ENCODE assay signal across 1 cellular context in the genomic region with DNA sequence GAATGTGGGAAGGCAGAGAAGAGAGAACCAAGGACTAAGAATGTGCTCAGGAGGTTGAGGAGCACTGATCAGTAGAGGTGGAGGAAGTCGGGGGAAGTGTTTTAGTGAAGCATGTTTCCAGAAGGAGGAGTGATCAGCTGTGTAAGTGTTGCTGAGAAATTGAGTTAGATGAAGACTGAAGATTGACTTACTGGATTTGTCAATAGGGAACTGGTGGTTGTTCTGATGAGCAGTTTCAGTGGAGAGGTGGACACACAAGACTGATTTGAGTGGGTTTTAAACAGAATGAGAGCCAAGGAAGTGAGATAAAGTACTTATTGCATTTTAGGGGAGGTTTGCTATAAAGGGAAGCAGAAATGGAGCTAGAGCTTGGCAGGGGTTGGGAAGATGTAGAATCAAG.
TF ChIP-seq lines count a peak whose summit lies in the region.

No MANE protein-coding gene starts in this region.

TF ChIP-seq in GM12878, 131 proteins besides CTCF, POLR2A, EP300 and RAD21 (continued from another document and continues in another):
- TF ChIP-seq, protein P1, sequence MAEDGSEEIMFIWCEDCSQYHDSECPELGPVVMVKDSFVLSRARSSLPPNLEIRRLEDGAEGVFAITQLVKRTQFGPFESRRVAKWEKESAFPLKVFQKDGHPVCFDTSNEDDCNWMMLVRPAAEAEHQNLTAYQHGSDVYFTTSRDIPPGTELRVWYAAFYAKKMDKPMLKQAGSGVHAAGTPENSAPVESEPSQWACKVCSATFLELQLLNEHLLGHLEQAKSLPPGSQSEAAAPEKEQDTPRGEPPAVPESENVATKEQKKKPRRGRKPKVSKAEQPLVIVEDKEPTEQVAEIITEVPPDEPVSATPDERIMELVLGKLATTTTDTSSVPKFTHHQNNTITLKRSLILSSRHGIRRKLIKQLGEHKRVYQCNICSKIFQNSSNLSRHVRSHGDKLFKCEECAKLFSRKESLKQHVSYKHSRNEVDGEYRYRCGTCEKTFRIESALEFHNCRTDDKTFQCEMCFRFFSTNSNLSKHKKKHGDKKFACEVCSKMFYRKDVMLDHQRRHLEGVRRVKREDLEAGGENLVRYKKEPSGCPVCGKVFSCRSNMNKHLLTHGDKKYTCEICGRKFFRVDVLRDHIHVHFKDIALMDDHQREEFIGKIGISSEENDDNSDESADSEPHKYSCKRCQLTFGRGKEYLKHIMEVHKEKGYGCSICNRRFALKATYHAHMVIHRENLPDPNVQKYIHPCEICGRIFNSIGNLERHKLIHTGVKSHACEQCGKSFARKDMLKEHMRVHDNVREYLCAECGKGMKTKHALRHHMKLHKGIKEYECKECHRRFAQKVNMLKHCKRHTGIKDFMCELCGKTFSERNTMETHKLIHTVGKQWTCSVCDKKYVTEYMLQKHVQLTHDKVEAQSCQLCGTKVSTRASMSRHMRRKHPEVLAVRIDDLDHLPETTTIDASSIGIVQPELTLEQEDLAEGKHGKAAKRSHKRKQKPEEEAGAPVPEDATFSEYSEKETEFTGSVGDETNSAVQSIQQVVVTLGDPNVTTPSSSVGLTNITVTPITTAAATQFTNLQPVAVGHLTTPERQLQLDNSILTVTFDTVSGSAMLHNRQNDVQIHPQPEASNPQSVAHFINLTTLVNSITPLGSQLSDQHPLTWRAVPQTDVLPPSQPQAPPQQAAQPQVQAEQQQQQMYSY (CRISPR knock-in tag; IDR thresholded peaks at IDR 0.05): no peak
- TF ChIP-seq LARP7 (IDR thresholded peaks at IDR 0.05): no peak
- TF ChIP-seq RAD51 (IDR thresholded peaks at IDR 0.05): no peak
- no peak for TF ChIP-seq NFXL1 (IDR thresholded peaks at IDR 0.05; ENCODE audit: borderline replicate concordance)
- peak; percentile 37; the same call in 1 of the 2 replicates for TF ChIP-seq TCF7 (IDR thresholded peaks at IDR 0.05; ENCODE audit: borderline replicate concordance)
- TF ChIP-seq HDAC2 (IDR thresholded peaks at IDR 0.05): no peak
- TF ChIP-seq MXI1 (IDR thresholded peaks at IDR 0.05; ENCODE audit: low read depth, low read length): no peak
- TF ChIP-seq ETV6 (conservative IDR thresholded peaks at IDR 0.05 in 1 of 2, IDR thresholded peaks at IDR 0.05 in 1 of 2; ENCODE audit: borderline replicate concordance in 1 of 2, low read depth in 1 of 2): peak in 1 of 2 experiments; percentile 84; a peak in 2 of 4 replicates
- no peak for TF ChIP-seq ESRRA (IDR thresholded peaks at IDR 0.05; ENCODE audit: low read length)
- TF ChIP-seq KAT2A (conservative IDR thresholded peaks at IDR 0.05; ENCODE audit: control insufficient read depth, low read depth, low read length): no peak
- TF ChIP-seq CEBPB (IDR thresholded peaks at IDR 0.05; ENCODE audit: borderline replicate concordance in 1 of 2, low read depth in 2 of 2, low read length in 2 of 2): no peak
- TF ChIP-seq, protein P2, sequence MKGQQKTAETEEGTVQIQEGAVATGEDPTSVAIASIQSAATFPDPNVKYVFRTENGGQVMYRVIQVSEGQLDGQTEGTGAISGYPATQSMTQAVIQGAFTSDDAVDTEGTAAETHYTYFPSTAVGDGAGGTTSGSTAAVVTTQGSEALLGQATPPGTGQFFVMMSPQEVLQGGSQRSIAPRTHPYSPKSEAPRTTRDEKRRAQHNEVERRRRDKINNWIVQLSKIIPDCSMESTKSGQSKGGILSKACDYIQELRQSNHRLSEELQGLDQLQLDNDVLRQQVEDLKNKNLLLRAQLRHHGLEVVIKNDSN (IDR thresholded peaks at IDR 0.05; ENCODE audit: borderline replicate concordance, extremely low read length, insufficient read depth, low read depth, low read length): no peak
- no peak for TF ChIP-seq TARDBP (IDR thresholded peaks at IDR 0.05; ENCODE audit: borderline replicate concordance)
- TF ChIP-seq, protein P3, sequence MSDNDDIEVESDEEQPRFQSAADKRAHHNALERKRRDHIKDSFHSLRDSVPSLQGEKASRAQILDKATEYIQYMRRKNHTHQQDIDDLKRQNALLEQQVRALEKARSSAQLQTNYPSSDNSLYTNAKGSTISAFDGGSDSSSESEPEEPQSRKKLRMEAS (IDR thresholded peaks at IDR 0.05; ENCODE audit: low read depth, low read length): no peak
- TF ChIP-seq SIX5 (IDR thresholded peaks at IDR 0.05; ENCODE audit: low read depth, low read length, severe bottlenecking): no peak
- 0 out of 2 replicates have a peak, but pooled peaks have one; percentile 23 for TF ChIP-seq ZNF217 (IDR thresholded peaks at IDR 0.05)
- TF ChIP-seq, protein P4, sequence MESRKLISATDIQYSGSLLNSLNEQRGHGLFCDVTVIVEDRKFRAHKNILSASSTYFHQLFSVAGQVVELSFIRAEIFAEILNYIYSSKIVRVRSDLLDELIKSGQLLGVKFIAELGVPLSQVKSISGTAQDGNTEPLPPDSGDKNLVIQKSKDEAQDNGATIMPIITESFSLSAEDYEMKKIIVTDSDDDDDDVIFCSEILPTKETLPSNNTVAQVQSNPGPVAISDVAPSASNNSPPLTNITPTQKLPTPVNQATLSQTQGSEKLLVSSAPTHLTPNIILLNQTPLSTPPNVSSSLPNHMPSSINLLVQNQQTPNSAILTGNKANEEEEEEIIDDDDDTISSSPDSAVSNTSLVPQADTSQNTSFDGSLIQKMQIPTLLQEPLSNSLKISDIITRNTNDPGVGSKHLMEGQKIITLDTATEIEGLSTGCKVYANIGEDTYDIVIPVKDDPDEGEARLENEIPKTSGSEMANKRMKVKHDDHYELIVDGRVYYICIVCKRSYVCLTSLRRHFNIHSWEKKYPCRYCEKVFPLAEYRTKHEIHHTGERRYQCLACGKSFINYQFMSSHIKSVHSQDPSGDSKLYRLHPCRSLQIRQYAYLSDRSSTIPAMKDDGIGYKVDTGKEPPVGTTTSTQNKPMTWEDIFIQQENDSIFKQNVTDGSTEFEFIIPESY (IDR thresholded peaks at IDR 0.05): no peak
- TF ChIP-seq RELA (IDR thresholded peaks at IDR 0.05; ENCODE audit: borderline replicate concordance, partially characterized antibody): no peak
- no peak; the same call in 1 of the 2 replicates for TF ChIP-seq ATF7 (IDR thresholded peaks at IDR 0.05; ENCODE audit: low read depth)
- no peak for TF ChIP-seq STAT1 (conservative IDR thresholded peaks at IDR 0.05)
- TF ChIP-seq NR2C2 (IDR thresholded peaks at IDR 0.05; ENCODE audit: borderline replicate concordance, control insufficient read depth, insufficient read length, low read depth): no peak
- TF ChIP-seq SIN3A (IDR thresholded peaks at IDR 0.05; ENCODE audit: low read depth, low read length): no peak
- no peak; the same call in 1 of the 2 replicates for TF ChIP-seq MTA3 (IDR thresholded peaks at IDR 0.05; ENCODE audit: borderline replicate concordance, low read length)
- TF ChIP-seq ZNF207 (IDR thresholded peaks at IDR 0.05; ENCODE audit: borderline replicate concordance): no peak
- TF ChIP-seq, protein P5, sequence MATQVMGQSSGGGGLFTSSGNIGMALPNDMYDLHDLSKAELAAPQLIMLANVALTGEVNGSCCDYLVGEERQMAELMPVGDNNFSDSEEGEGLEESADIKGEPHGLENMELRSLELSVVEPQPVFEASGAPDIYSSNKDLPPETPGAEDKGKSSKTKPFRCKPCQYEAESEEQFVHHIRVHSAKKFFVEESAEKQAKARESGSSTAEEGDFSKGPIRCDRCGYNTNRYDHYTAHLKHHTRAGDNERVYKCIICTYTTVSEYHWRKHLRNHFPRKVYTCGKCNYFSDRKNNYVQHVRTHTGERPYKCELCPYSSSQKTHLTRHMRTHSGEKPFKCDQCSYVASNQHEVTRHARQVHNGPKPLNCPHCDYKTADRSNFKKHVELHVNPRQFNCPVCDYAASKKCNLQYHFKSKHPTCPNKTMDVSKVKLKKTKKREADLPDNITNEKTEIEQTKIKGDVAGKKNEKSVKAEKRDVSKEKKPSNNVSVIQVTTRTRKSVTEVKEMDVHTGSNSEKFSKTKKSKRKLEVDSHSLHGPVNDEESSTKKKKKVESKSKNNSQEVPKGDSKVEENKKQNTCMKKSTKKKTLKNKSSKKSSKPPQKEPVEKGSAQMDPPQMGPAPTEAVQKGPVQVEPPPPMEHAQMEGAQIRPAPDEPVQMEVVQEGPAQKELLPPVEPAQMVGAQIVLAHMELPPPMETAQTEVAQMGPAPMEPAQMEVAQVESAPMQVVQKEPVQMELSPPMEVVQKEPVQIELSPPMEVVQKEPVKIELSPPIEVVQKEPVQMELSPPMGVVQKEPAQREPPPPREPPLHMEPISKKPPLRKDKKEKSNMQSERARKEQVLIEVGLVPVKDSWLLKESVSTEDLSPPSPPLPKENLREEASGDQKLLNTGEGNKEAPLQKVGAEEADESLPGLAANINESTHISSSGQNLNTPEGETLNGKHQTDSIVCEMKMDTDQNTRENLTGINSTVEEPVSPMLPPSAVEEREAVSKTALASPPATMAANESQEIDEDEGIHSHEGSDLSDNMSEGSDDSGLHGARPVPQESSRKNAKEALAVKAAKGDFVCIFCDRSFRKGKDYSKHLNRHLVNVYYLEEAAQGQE (IDR thresholded peaks at IDR 0.05; ENCODE audit: low read depth, low read length): no peak
- TF ChIP-seq SMAD5 (IDR thresholded peaks at IDR 0.05; ENCODE audit: low read depth): no peak
- no peak for TF ChIP-seq RCOR1 (conservative IDR thresholded peaks at IDR 0.05; ENCODE audit: low read depth, low read length)
- TF ChIP-seq ASH2L (IDR thresholded peaks at IDR 0.05; ENCODE audit: borderline replicate concordance, low read depth): no peak
- TF ChIP-seq, protein P6, sequence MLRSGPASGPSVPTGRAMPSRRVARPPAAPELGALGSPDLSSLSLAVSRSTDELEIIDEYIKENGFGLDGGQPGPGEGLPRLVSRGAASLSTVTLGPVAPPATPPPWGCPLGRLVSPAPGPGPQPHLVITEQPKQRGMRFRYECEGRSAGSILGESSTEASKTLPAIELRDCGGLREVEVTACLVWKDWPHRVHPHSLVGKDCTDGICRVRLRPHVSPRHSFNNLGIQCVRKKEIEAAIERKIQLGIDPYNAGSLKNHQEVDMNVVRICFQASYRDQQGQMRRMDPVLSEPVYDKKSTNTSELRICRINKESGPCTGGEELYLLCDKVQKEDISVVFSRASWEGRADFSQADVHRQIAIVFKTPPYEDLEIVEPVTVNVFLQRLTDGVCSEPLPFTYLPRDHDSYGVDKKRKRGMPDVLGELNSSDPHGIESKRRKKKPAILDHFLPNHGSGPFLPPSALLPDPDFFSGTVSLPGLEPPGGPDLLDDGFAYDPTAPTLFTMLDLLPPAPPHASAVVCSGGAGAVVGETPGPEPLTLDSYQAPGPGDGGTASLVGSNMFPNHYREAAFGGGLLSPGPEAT (IDR thresholded peaks at IDR 0.05; ENCODE audit: low read depth): peak; percentile 54; the same call in 1 of the 2 replicates
- TF ChIP-seq NR2F1 (conservative IDR thresholded peaks at IDR 0.05): peak; percentile 39; the same call in 1 of the 2 replicates
- TF ChIP-seq HDGF (IDR thresholded peaks at IDR 0.05): no peak
- TF ChIP-seq NFIC (IDR thresholded peaks at IDR 0.05; ENCODE audit: low read depth, low read length): peak; percentile 79
- no peak for TF ChIP-seq YY1 (IDR thresholded peaks at IDR 0.05; ENCODE audit: low read depth, low read length)
- TF ChIP-seq BCL11A (IDR thresholded peaks at IDR 0.05; ENCODE audit: low read depth, low read length): peak; percentile 80
- TF ChIP-seq, protein P7, sequence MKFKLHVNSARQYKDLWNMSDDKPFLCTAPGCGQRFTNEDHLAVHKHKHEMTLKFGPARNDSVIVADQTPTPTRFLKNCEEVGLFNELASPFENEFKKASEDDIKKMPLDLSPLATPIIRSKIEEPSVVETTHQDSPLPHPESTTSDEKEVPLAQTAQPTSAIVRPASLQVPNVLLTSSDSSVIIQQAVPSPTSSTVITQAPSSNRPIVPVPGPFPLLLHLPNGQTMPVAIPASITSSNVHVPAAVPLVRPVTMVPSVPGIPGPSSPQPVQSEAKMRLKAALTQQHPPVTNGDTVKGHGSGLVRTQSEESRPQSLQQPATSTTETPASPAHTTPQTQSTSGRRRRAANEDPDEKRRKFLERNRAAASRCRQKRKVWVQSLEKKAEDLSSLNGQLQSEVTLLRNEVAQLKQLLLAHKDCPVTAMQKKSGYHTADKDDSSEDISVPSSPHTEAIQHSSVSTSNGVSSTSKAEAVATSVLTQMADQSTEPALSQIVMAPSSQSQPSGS (IDR thresholded peaks at IDR 0.05; ENCODE audit: low read length): peak; percentile 73; the same call in 1 of the 2 replicates
- TF ChIP-seq, protein P8, sequence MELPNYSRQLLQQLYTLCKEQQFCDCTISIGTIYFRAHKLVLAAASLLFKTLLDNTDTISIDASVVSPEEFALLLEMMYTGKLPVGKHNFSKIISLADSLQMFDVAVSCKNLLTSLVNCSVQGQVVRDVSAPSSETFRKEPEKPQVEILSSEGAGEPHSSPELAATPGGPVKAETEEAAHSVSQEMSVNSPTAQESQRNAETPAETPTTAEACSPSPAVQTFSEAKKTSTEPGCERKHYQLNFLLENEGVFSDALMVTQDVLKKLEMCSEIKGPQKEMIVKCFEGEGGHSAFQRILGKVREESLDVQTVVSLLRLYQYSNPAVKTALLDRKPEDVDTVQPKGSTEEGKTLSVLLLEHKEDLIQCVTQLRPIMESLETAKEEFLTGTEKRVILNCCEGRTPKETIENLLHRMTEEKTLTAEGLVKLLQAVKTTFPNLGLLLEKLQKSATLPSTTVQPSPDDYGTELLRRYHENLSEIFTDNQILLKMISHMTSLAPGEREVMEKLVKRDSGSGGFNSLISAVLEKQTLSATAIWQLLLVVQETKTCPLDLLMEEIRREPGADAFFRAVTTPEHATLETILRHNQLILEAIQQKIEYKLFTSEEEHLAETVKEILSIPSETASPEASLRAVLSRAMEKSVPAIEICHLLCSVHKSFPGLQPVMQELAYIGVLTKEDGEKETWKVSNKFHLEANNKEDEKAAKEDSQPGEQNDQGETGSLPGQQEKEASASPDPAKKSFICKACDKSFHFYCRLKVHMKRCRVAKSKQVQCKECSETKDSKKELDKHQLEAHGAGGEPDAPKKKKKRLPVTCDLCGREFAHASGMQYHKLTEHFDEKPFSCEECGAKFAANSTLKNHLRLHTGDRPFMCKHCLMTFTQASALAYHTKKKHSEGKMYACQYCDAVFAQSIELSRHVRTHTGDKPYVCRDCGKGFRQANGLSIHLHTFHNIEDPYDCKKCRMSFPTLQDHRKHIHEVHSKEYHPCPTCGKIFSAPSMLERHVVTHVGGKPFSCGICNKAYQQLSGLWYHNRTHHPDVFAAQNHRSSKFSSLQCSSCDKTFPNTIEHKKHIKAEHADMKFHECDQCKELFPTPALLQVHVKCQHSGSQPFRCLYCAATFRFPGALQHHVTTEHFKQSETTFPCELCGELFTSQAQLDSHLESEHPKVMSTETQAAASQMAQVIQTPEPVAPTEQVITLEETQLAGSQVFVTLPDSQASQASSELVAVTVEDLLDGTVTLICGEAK (IDR thresholded peaks at IDR 0.05; ENCODE audit: borderline replicate concordance): no peak
- no peak for TF ChIP-seq SREBF1 (IDR thresholded peaks at IDR 0.05; ENCODE audit: low read length)
- no peak for TF ChIP-seq FOXK2 (IDR thresholded peaks at IDR 0.05)
- no peak for TF ChIP-seq BACH1 (IDR thresholded peaks at IDR 0.05; ENCODE audit: borderline replicate concordance)
- TF ChIP-seq, protein P9, sequence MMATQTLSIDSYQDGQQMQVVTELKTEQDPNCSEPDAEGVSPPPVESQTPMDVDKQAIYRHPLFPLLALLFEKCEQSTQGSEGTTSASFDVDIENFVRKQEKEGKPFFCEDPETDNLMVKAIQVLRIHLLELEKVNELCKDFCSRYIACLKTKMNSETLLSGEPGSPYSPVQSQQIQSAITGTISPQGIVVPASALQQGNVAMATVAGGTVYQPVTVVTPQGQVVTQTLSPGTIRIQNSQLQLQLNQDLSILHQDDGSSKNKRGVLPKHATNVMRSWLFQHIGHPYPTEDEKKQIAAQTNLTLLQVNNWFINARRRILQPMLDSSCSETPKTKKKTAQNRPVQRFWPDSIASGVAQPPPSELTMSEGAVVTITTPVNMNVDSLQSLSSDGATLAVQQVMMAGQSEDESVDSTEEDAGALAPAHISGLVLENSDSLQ (IDR thresholded peaks at IDR 0.05): peak; percentile 72
- TF ChIP-seq CREB1 (IDR thresholded peaks at IDR 0.05; ENCODE audit: low read depth): no peak
- TF ChIP-seq BHLHE40 (IDR thresholded peaks at IDR 0.05; ENCODE audit: borderline replicate concordance in 1 of 2, low read depth in 2 of 2, low read length in 1 of 2): no peak
- 0 out of 2 replicates have a peak, but pooled peaks have one; percentile 46 for TF ChIP-seq NBN (IDR thresholded peaks at IDR 0.05)
